Comparison of ENCODE assay signal across 20 cellular contexts in the genomic region with DNA sequence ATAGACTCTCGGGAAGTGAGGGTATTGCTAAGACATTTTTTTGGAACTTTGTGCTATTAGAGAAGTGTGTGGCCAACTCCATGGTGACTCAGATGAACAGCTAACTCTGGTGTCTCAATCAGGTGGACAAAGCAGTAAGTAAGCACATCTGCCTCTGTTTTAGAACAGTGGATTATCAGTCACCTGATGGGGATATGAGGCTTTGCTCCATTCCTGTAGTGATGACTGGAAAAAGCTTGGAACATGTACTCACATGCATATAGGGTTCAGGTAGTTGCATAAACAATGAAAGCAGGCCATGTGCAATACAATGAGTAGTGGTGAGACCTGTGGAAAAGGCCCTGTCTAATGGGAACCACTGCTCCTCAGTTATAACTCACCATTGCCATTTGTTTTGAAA.
DNase-seq lines count a peak whose midpoint lies in the region; ATAC-seq and TF ChIP-seq lines count a peak whose summit lies in the region.
"Had no signal": no experiment of that assay in that cellular context is flagged by ENCODE, and none has a peak within 500 bp of the region (broad histone marks: within the 10 kb centered on the region; RNA-seq: fewer than 3 reads in every experiment).

No MANE protein-coding gene starts in this region.

- no peak for TF ChIP-seq POLR2A in breast epithelium (IDR thresholded peaks at IDR 0.05)

- CTCF ChIA-PET in MCF 10A (lab: Yijun Ruan, JAX): interaction anchor here (0.5 kb wide), 1 partner anchor 735 kb away, joined by 4 read pairs; no protein-coding TSS in a partner anchor
- CTCF ChIA-PET in mammary epithelial cell (lab: Charles Lee; ENCODE audit: low non-redundant PET): no interaction called here
- CTCF ChIA-PET in Calu3 (lab: Charles Lee): no interaction called here

- no peaks in the 10 kb centered on the region for H3K79me2 ChIP-seq in mammary epithelial cell (ENCODE audit: insufficient read depth, low read length)

- no peaks in the 10 kb centered on the region for H3K36me3 Mint-ChIP-seq in MCF 10A (ENCODE audit: insufficient read depth, unreplicated experiment)
- H3K36me3 Mint-ChIP-seq in Calu3 (ENCODE audit: insufficient read depth, unreplicated experiment): no peaks in the 10 kb centered on the region
- H3K36me3 Mint-ChIP-seq: CD4-positive, CD25-positive, alpha-beta regulatory T cell; CD8-positive, alpha-beta T cell had no signal

- H3K9me3 ChIP-seq in breast epithelium (no peaks in the 10 kb centered on the region), mammary epithelial cell (replicated peaks; ENCODE audit: insufficient read depth, low read length) (no peaks in the 10 kb centered on the region)
- H3K9me3 ChIP-seq: Caco-2 had no signal

- POLR2A ChIA-PET in MCF 10A (lab: Yijun Ruan, JAX): interaction anchor here (0.7 kb wide), 1 partner anchor 65 kb away, joined by 3 read pairs; no protein-coding TSS in a partner anchor

- H3K27me3 ChIP-seq in breast epithelium: no peaks in the 10 kb centered on the region
- no peaks in the 10 kb centered on the region for H3K27me3 ChIP-seq in mammary epithelial cell (ENCODE audit: insufficient read depth, low read length)
- no peaks in the 10 kb centered on the region for H3K27me3 ChIP-seq in foreskin keratinocyte
- H3K27me3 ChIP-seq: BLaER1 had no signal

- H3K27ac Mint-ChIP-seq in MCF 10A (ENCODE audit: low read depth, unreplicated experiment) (no peak overlapping the region), Calu3 (ENCODE audit: unreplicated experiment) (no peak overlapping the region)
- H3K27ac Mint-ChIP-seq: B cell; CD4-positive, CD25-positive, alpha-beta regulatory T cell; CD8-positive, alpha-beta T cell; GM23338; H9 had no signal

- DNase-seq in MCF 10A (ENCODE audit: unreplicated experiment) (peak; percentile 13), breast epithelium (ENCODE audit: low spot score in 2 of 2) (no peak), mammary epithelial cell (peak; percentile 64), epithelial cell of prostate (ENCODE audit: low read depth, low spot score) (peak; percentile 74), foreskin keratinocyte (peak; percentile 85 to 96), Calu3 (no peak), DMS79 treated with DMSO at 0.1 percent for 48 hours (lab: John Stamatoyannopoulos, UW) (no peak)
- DNase-seq in activated T-cell treated with anti-CD3 and anti-CD28 coated beads, Interleukin-2, amount 50 U/mL, for 1 hour: no peak
- DNase-seq: Caco-2; CD4-positive, CD25-positive, alpha-beta regulatory T cell; CD8-positive, alpha-beta T cell; DMS 273 treated with DMSO at 0.1 percent for 48 hours; DND-41; H9 had no signal

- H3K4me1 ChIP-seq in breast epithelium (no peaks in the 10 kb centered on the region), mammary epithelial cell (ENCODE audit: insufficient read depth, low read length) (no peaks in the 10 kb centered on the region), foreskin keratinocyte (peaks cover 8% of the 10 kb centered on the region)
- H3K4me1 ChIP-seq: Caco-2 had no signal

- H3K4me3 ChIP-seq in breast epithelium (no peak overlapping the region), mammary epithelial cell (replicated peaks in 1 of 3; ENCODE audit: insufficient read depth in 1 of 3, low read depth in 2 of 3, low read length in 3 of 3) (no peak overlapping the region)
- H3K4me3 ChIP-seq: BLaER1, GM23338 had no signal

- 93% methylated on average over 1 of the region's 1 CpG for WGBS in mammary epithelial cell (ENCODE audit: low coverage, missing lambda C conversion rate)

- no peak overlapping the region for H3K4me2 ChIP-seq in mammary epithelial cell (ENCODE audit: insufficient read depth, low read depth, low read length)
- H3K4me2 ChIP-seq: BLaER1, GM23338 had no signal

- H3K4me1 Mint-ChIP-seq in MCF 10A (ENCODE audit: insufficient read depth, unreplicated experiment) (no peaks in the 10 kb centered on the region), Calu3 (ENCODE audit: low read depth, unreplicated experiment) (peaks cover 5% of the 10 kb centered on the region)
- H3K4me1 Mint-ChIP-seq: B cell; CD4-positive, CD25-positive, alpha-beta regulatory T cell had no signal

- no peak overlapping the region for H2AFZ ChIP-seq in mammary epithelial cell (ENCODE audit: low read depth, low read length)
- H2AFZ ChIP-seq: GM23338 had no signal

- no peaks in the 10 kb centered on the region for H4K20me1 ChIP-seq in mammary epithelial cell (ENCODE audit: insufficient read depth, low read length)
- H4K20me1 ChIP-seq: BLaER1 had no signal

- intact Hi-C loops in MCF 10A (cut with micrococcal nuclease) (no loop called here), breast epithelium (cut with DNase I; ENCODE audit: low total_unique reads) (no loop called here), mammary epithelial cell (cut with micrococcal nuclease) (no loop called here), Calu3 (cut with micrococcal nuclease; ENCODE audit: unreplicated experiment) (no loop called here)

- dilution Hi-C loops in mammary epithelial cell (cut with HindIII; ENCODE audit: low sequenced_read_pairs): no loop called here

- no peaks in the 10 kb centered on the region for H3K36me3 ChIP-seq in breast epithelium
- H3K36me3 ChIP-seq in mammary epithelial cell (ENCODE audit: insufficient read depth, low read length): no peaks in the 10 kb centered on the region
- H3K36me3 ChIP-seq: BLaER1 had no signal

- H3K27me3 Mint-ChIP-seq in MCF 10A (ENCODE audit: insufficient read depth, unreplicated experiment) (no peaks in the 10 kb centered on the region), Calu3 (ENCODE audit: unreplicated experiment) (no peaks in the 10 kb centered on the region)
- H3K27me3 Mint-ChIP-seq: B cell; CD4-positive, CD25-positive, alpha-beta regulatory T cell had no signal

- H3K9me3 Mint-ChIP-seq in MCF 10A (ENCODE audit: unreplicated experiment) (no peaks in the 10 kb centered on the region), Calu3 (ENCODE audit: low read depth, unreplicated experiment) (peaks cover 9% of the 10 kb centered on the region)
- H3K9me3 Mint-ChIP-seq: CD8-positive, alpha-beta T cell; GM23338 had no signal

- H3K9ac ChIP-seq in mammary epithelial cell (ENCODE audit: insufficient read depth, low read length): no peak overlapping the region
- H3K9ac ChIP-seq: BLaER1 had no signal

- no peak overlapping the region for H3K27ac ChIP-seq in breast epithelium
- no peak overlapping the region for H3K27ac ChIP-seq in mammary epithelial cell (ENCODE audit: insufficient read depth, low read depth, low read length)
- peak overlapping the region; percentile 29 for H3K27ac ChIP-seq in epithelial cell of prostate
- no peak overlapping the region for H3K27ac ChIP-seq in foreskin keratinocyte
- H3K27ac ChIP-seq: 22Rv1, BLaER1, C4-2B had no signal

- BruUV-seq in MCF 10A (replicated peaks; lab: Mats Ljungman, UMichigan) (no TSS peak), mammary epithelial cell (replicated peaks; lab: Mats Ljungman, UMichigan) (no TSS peak), Calu3 (replicated peaks; lab: Mats Ljungman, UMichigan) (no TSS peak)

- TF ChIP-seq CTCF in MCF 10A (IDR thresholded peaks at IDR 0.05; ENCODE audit: unreplicated experiment): no peak
- no peak for TF ChIP-seq CTCF in breast epithelium (IDR thresholded peaks at IDR 0.05)
- no peak for TF ChIP-seq CTCF in mammary epithelial cell (conservative IDR thresholded peaks at IDR 0.05 in 1 of 2, IDR thresholded peaks at IDR 0.05 in 1 of 2; ENCODE audit: extremely low read depth in 1 of 2, insufficient read depth in 1 of 2, low read depth in 1 of 2, low read length in 2 of 2)
- no peak for TF ChIP-seq CTCF in foreskin keratinocyte (conservative IDR thresholded peaks at IDR 0.05)
- no peak for TF ChIP-seq CTCF in Calu3 (IDR thresholded peaks at IDR 0.05; ENCODE audit: unreplicated experiment)

- peak; percentile 83 for ATAC-seq in foreskin keratinocyte
- ATAC-seq: CD8-positive, alpha-beta T cell; GM23338; HCT116 had no signal

- in situ Hi-C loops in mammary epithelial cell (cut with MboI; ENCODE audit: low sequenced_read_pairs in 2 of 2): no loop called here

- H3K4me3 Mint-ChIP-seq in MCF 10A (ENCODE audit: unreplicated experiment): no peak overlapping the region
- H3K4me3 Mint-ChIP-seq in Calu3 (ENCODE audit: low read depth, unreplicated experiment): no peak overlapping the region
- H3K4me3 Mint-ChIP-seq: B cell; CD4-positive, CD25-positive, alpha-beta regulatory T cell; CD8-positive, alpha-beta T cell; GM23338; H9 had no signal

Comparison
In these comparisons a context has a peak if more than half of its experiments do, and no peak if none do; other contexts are left out.
1. DNase-seq: peak in MCF 10A (single experiment), mammary epithelial cell (single experiment), epithelial cell of prostate (single experiment) and foreskin keratinocyte (2 of 2); none in breast epithelium (0 of 2), Calu3 (single experiment), DMS79 treated with DMSO at 0.1 percent for 48 hours (single experiment) and activated T-cell treated with anti-CD3 and anti-CD28 coated beads, Interleukin-2, amount 50 U/mL, for 1 hour (single experiment).